ENCODE assay signal across 12 cellular contexts in genomic region chr5:23994581-23995370, GRCh38.
A peak's percentile ranks its signal among the peaks of the same experiment; 100 is the strongest.
DNase-seq lines count a peak whose midpoint lies in the region; ATAC-seq, FAIRE-seq and TF ChIP-seq lines count a peak whose summit lies in the region.
"Had no signal": no experiment of that assay in that cellular context is flagged by ENCODE, and none has a peak within 500 bp of the region (broad histone marks: within the 10 kb centered on the region; RNA-seq: fewer than 3 reads in every experiment).

No MANE protein-coding gene starts in this region.

- DNase-seq in A172 (ENCODE audit: low spot score) (peak; percentile 14), HEK293T (ENCODE audit: extremely low spot score) (peak; percentile 6), RKO (ENCODE audit: low spot score) (peak; percentile 47), pons (ENCODE audit: low spot score) (no peak), SHP77 treated with DMSO at 0.1 percent for 48 hours (lab: John Stamatoyannopoulos, UW) (no peak), left cardiac atrium (no peak)
- no peak for DNase-seq in stimulated activated CD4-positive, alpha-beta T cell treated with anti-CD3 and anti-CD28 coated beads, Interleukin-12 subunit alpha, Interleukin-12 subunit beta, amount 100 ng/mL, for 4 hours
- DNase-seq: activated CD4-positive, CD25-positive, alpha-beta regulatory T cell; activated T-cell treated with anti-CD3 and anti-CD28 coated beads, Interleukin-2, amount 50 U/mL, for 24 hours; aorta had no signal

- no peak for ATAC-seq in left cardiac atrium
- ATAC-seq: stimulated activated memory B cell treated with anti-CD40 and anti-IgM and Interleukin-4, amounts not matched to agents 10 μg/mL and 1 μg/mL and 100 μg/mL, for 72 hours had no signal

- POLR2A ChIA-PET in HEK293T (lab: Yijun Ruan, JAX), result no interaction called here

- intact Hi-C loops in left cardiac atrium (cut with DNase I), result no loop called here

- CTCF ChIA-PET in HEK293T (lab: Yijun Ruan, JAX), result no interaction called here

- peak; percentile 27 for FAIRE-seq in islet of Langerhans (lab: Jason Lieb, UNC)

TF ChIP-seq in HEK293T, 16 proteins besides CTCF, POLR2A, EP300 and RAD21:
- TF ChIP-seq ARNT (IDR thresholded peaks at IDR 0.05), result no peak
- no peak for TF ChIP-seq CTBP1 (IDR thresholded peaks at IDR 0.05; ENCODE audit: borderline replicate concordance)
- TF ChIP-seq FOXK2 (IDR thresholded peaks at IDR 0.05), result no peak
- no peak for TF ChIP-seq LEF1 (IDR thresholded peaks at IDR 0.05; ENCODE audit: borderline replicate concordance)
- TF ChIP-seq SUZ12 (IDR thresholded peaks at IDR 0.05), result no peak

Comparison
In these comparisons a context has a peak if more than half of its experiments do, and no peak if none do; other contexts are left out.
1. DNase-seq: peak in A172 (single experiment), HEK293T (single experiment) and RKO (single experiment); none in pons (single experiment), SHP77 treated with DMSO at 0.1 percent for 48 hours (single experiment), stimulated activated CD4-positive, alpha-beta T cell treated with anti-CD3 and anti-CD28 coated beads, Interleukin-12 subunit alpha, Interleukin-12 subunit beta, amount 100 ng/mL, for 4 hours (single experiment) and left cardiac atrium (single experiment).